In the genomic region with DNA sequence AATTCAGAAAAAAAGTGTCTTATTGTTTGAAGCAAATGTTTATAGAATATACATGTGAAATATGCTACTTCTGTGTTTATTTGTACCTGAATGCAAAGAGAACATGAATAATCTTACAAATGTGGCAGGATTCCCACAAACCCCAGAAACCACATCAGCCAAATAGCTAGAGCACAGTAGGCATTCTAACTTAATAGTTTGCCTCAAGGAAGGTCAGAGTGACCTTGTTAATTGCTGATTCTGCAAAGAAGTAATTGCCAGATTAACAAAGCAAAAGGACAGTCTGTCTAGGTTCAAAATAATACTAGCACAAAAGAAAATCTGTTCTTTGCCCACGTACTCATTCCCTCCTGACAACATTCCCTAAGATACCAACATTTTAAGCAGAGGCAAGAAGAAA, we compare ENCODE assay signal across 19 cellular contexts.
DNase-seq lines count a peak whose midpoint lies in the region; ATAC-seq, FAIRE-seq and TF ChIP-seq lines count a peak whose summit lies in the region.
"Had no signal": no experiment of that assay in that cellular context is flagged by ENCODE, and none has a peak within 500 bp of the region (broad histone marks: within the 10 kb centered on the region; RNA-seq: fewer than 3 reads in every experiment).

No MANE protein-coding gene starts in this region.

- no peaks in the 10 kb centered on the region for H3K79me2 ChIP-seq in GM12878 (ENCODE audit: control insufficient read depth, insufficient read depth, low read length)

- DNase-seq in GM19239 (ENCODE audit: insufficient read length, low spot score) (no peak), GM12878 (ENCODE audit: low read depth, low spot score) (no peak), KBM-7 (no peak), NCI-H226 (no peak), DMS 273 (lab: John Stamatoyannopoulos, UW; ENCODE audit: unreplicated experiment) (no peak)
- DNase-seq: Calu3; CD8-positive, alpha-beta T cell; GOT3 had no signal

- TF ChIP-seq EP300 in Ishikawa (IDR thresholded peaks at IDR 0.05; ENCODE audit: borderline replicate concordance) (peak; percentile 72), GM12878 (IDR thresholded peaks at IDR 0.05; ENCODE audit: borderline replicate concordance in 1 of 2, control insufficient read depth in 1 of 2, low read depth in 2 of 2, low read length in 2 of 2) (no peak)

- no peak overlapping the region for H3K27ac ChIP-seq in GM12878 (ENCODE audit: control insufficient read depth, insufficient read depth)
- H3K27ac ChIP-seq: BLaER1 treated with 17β-estradiol and CSF1 and Interleukin-3, amounts not matched to agents 10 nM and 100 nM; HL-60; KMS-11 had no signal

- no peak for TF ChIP-seq CTCF in GM12878 (IDR thresholded peaks at IDR 0.05 in 2 of 3, conservative IDR thresholded peaks at IDR 0.05 in 1 of 3; ENCODE audit: control insufficient read depth in 2 of 3, extremely low read depth in 1 of 3, insufficient read depth in 1 of 3, low read depth in 3 of 3, low read length in 3 of 3)

- H3K4me3 ChIP-seq in GM12878, result no peak overlapping the region
- H3K4me3 ChIP-seq: BLaER1 treated with 17β-estradiol and CSF1 and Interleukin-3, amounts not matched to agents 10 nM and 100 nM; HAP-1 had no signal

- H3K27ac Mint-ChIP-seq in stimulated activated memory B cell treated with anti-CD40 and anti-IgM and Interleukin-4, amounts not matched to agents 10 μg/mL and 1 μg/mL and 100 μg/mL, for 72 hours, result peak overlapping the region; percentile 89
- H3K27ac Mint-ChIP-seq: B cell; CD8-positive, alpha-beta T cell had no signal

- H3K4me1 Mint-ChIP-seq in stimulated activated memory B cell treated with anti-CD40 and anti-IgM and Interleukin-4, amounts not matched to agents 10 μg/mL and 1 μg/mL and 100 μg/mL, for 72 hours, result peaks cover 57% of the 10 kb centered on the region

- FAIRE-seq in GM19239 (lab: Jason Lieb, UNC) (peak; percentile 23), GM12878 (lab: Jason Lieb, UNC) (peak; percentile 23)
- FAIRE-seq: G401.6, GM12892, GM18507 had no signal

- no peaks in the 10 kb centered on the region for H3K36me3 Mint-ChIP-seq in stimulated activated memory B cell treated with anti-CD40 and anti-IgM and Interleukin-4, amounts not matched to agents 10 μg/mL and 1 μg/mL and 100 μg/mL, for 72 hours
- H3K36me3 Mint-ChIP-seq: CD8-positive, alpha-beta T cell; IgD-negative memory B cell had no signal

- no peaks in the 10 kb centered on the region for H4K20me1 ChIP-seq in GM12878 (ENCODE audit: control insufficient read depth, insufficient read depth)
- H4K20me1 ChIP-seq: BLaER1 treated with 17β-estradiol and CSF1 and Interleukin-3, amounts not matched to agents 10 nM and 100 nM had no signal

- no peak overlapping the region for H2AFZ ChIP-seq in GM12878 (ENCODE audit: control insufficient read depth, low read depth, low read length)

- no TSS peak for BruUV-seq in GM12878 (replicated peaks; lab: Mats Ljungman, UMichigan)

- CTCF ChIA-PET in GM12878 (lab: Yijun Ruan, JAX), result no interaction called here

- peaks cover 23% of the 10 kb centered on the region for H3K4me1 ChIP-seq in GM12878 (ENCODE audit: control insufficient read depth, insufficient read depth, low read length)
- H3K4me1 ChIP-seq: HAP-1 had no signal

- H3K36me3 ChIP-seq in GM12878 (ENCODE audit: control insufficient read depth in 2 of 2, insufficient read depth in 2 of 2, low read length in 1 of 2), result no peaks in the 10 kb centered on the region
- H3K36me3 ChIP-seq: BLaER1 treated with 17β-estradiol and CSF1 and Interleukin-3, amounts not matched to agents 10 nM and 100 nM; HAP-1 had no signal

- H3K9ac ChIP-seq in GM12878 (ENCODE audit: control insufficient read depth, insufficient read depth, low read length), result no peak overlapping the region
- H3K9ac ChIP-seq: BLaER1 treated with 17β-estradiol and CSF1 and Interleukin-3, amounts not matched to agents 10 nM and 100 nM; KMS-11 had no signal

- no peak for TF ChIP-seq POLR2A in GM12878 (IDR thresholded peaks at IDR 0.05; ENCODE audit: low read depth, low read length)

- POLR2A ChIA-PET in GM12878 (lab: Charles Lee), result no interaction called here

- H3K9me3 ChIP-seq in GM12878 (replicated peaks; ENCODE audit: control insufficient read depth, insufficient read depth, low read length), result no peaks in the 10 kb centered on the region; the same call in 2 of the 3 replicates
- H3K9me3 ChIP-seq: BLaER1 treated with 17β-estradiol and CSF1 and Interleukin-3, amounts not matched to agents 10 nM and 100 nM; HAP-1 had no signal

- no peak overlapping the region for H3K4me3 Mint-ChIP-seq in stimulated activated memory B cell treated with anti-CD40 and anti-IgM and Interleukin-4, amounts not matched to agents 10 μg/mL and 1 μg/mL and 100 μg/mL, for 72 hours
- H3K4me3 Mint-ChIP-seq: B cell; CD8-positive, alpha-beta T cell had no signal

- no peaks in the 10 kb centered on the region for H3K27me3 ChIP-seq in GM12878 (replicated peaks in 1 of 2; ENCODE audit: control insufficient read depth in 2 of 2, insufficient read depth in 2 of 2, low read length in 1 of 2)
- H3K27me3 ChIP-seq: BLaER1 treated with 17β-estradiol and CSF1 and Interleukin-3, amounts not matched to agents 10 nM and 100 nM had no signal

- WGBS in GM12878 (ENCODE audit: insufficient coverage, insufficient replicate concordance, low lambda C conversion rate, missing lambda C conversion rate), result 96% methylated on average over 1 of the region's 1 CpG

- RAD21 ChIA-PET in GM12878 (lab: Charles Lee; ENCODE audit: unreplicated experiment), result interaction anchor here (0.6 kb wide), 1 partner anchor 35 kb away, joined by 3 read pairs; no protein-coding TSS in a partner anchor

- SMC1A ChIA-PET in GM12878 (lab: Charles Lee; ENCODE audit: uncharacterized antibody, unreplicated experiment), result no interaction called here

- H3K27me3 Mint-ChIP-seq in stimulated activated memory B cell treated with anti-CD40 and anti-IgM and Interleukin-4, amounts not matched to agents 10 μg/mL and 1 μg/mL and 100 μg/mL, for 72 hours, result no peaks in the 10 kb centered on the region
- H3K27me3 Mint-ChIP-seq: B cell, IgD-negative memory B cell had no signal

- no peaks in the 10 kb centered on the region for H3K9me3 Mint-ChIP-seq in stimulated activated memory B cell treated with anti-CD40 and anti-IgM and Interleukin-4, amounts not matched to agents 10 μg/mL and 1 μg/mL and 100 μg/mL, for 72 hours

- intact Hi-C loops in GM12878 (cut with micrococcal nuclease; ENCODE audit: unreplicated experiment), result no loop called here

- no peak overlapping the region for H3K4me2 ChIP-seq in GM12878 (ENCODE audit: control insufficient read depth, insufficient read depth)
- H3K4me2 ChIP-seq: KMS-11 had no signal

- in situ Hi-C loops in GM12878 (cut with MboI) (no loop called here), KBM-7 (cut with MboI; ENCODE audit: low pct_unique_long_range_greater_than_20kb, low sequenced_read_pairs) (no loop called here)

- TF ChIP-seq RAD21 in Ishikawa (IDR thresholded peaks at IDR 0.05; ENCODE audit: low read depth) (no peak), GM12878 (IDR thresholded peaks at IDR 0.05; ENCODE audit: insufficient read depth, low read depth, low read length) (no peak)

- no peak for ATAC-seq in GM12878
- ATAC-seq in stimulated activated memory B cell treated with anti-CD40 and anti-IgM and Interleukin-4, amounts not matched to agents 10 μg/mL and 1 μg/mL and 100 μg/mL, for 72 hours, result no peak
- ATAC-seq: CD8-positive, alpha-beta T cell had no signal

TF ChIP-seq in Ishikawa, 13 proteins besides CTCF, POLR2A, EP300 and RAD21 (continues in another document):
- TF ChIP-seq CREB1 (IDR thresholded peaks at IDR 0.05; ENCODE audit: low read depth) (no peak), ZBTB7A (IDR thresholded peaks at IDR 0.05; ENCODE audit: low read depth) (no peak), TEAD4 (IDR thresholded peaks at IDR 0.05) (no peak), USF1 (IDR thresholded peaks at IDR 0.05) (no peak), CEBPB (IDR thresholded peaks at IDR 0.05) (no peak), EGR1 (IDR thresholded peaks at IDR 0.05) (no peak), FOXM1 (IDR thresholded peaks at IDR 0.05; ENCODE audit: borderline replicate concordance, low read depth) (0 out of 2 replicates have a peak, but pooled peaks have one; percentile 30), YY1 (IDR thresholded peaks at IDR 0.05; ENCODE audit: low read depth) (no peak)
- TF ChIP-seq, protein P1, sequence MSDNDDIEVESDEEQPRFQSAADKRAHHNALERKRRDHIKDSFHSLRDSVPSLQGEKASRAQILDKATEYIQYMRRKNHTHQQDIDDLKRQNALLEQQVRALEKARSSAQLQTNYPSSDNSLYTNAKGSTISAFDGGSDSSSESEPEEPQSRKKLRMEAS (IDR thresholded peaks at IDR 0.05), result no peak

TF ChIP-seq in GM12878, 131 proteins besides CTCF, POLR2A, EP300 and RAD21 (continues in another document):
- no peak for TF ChIP-seq SMAD5 (IDR thresholded peaks at IDR 0.05; ENCODE audit: low read depth)
- TF ChIP-seq ELK1 (IDR thresholded peaks at IDR 0.05; ENCODE audit: low read depth, low read length), result no peak
- no peak for TF ChIP-seq SMARCA5 (IDR thresholded peaks at IDR 0.05)
- no peak for TF ChIP-seq SREBF2 (IDR thresholded peaks at IDR 0.05; ENCODE audit: low read length)
- no peak for TF ChIP-seq MTA2 (IDR thresholded peaks at IDR 0.05; ENCODE audit: low read depth)
- no peak for TF ChIP-seq ZSCAN29 (IDR thresholded peaks at IDR 0.05)
